In genomic region chr16:47460755-47461597, GRCh38 we compare ENCODE assay signal across 8 cellular contexts.
DNase-seq lines count a peak whose midpoint lies in the region; ATAC-seq lines count a peak whose summit lies in the region.

ITFG1 (minus strand) TSS chr16:47461063; CDS start chr16:47461045, 18 bp downstream.
PHKB (plus strand) TSS chr16:47461331; CDS start chr16:47461351, 20 bp downstream.

- H3K27ac ChIP-seq in effector memory CD4-positive, alpha-beta T cell (ENCODE audit: insufficient read depth, low read length, poor library complexity, severe bottlenecking): peak within 1 kb of the TSS; percentile 74

- H3K9me3 ChIP-seq in effector memory CD4-positive, alpha-beta T cell (ENCODE audit: control insufficient read depth, low read length): no peaks in the 10 kb centered on the region

- H3K36me3 ChIP-seq in effector memory CD4-positive, alpha-beta T cell (ENCODE audit: control insufficient read depth, insufficient read depth, low read length): no peaks in the 10 kb centered on the region

- peak within 1 kb of the TSS; percentile 71 for H3K4me3 ChIP-seq in effector memory CD4-positive, alpha-beta T cell (ENCODE audit: insufficient read depth, low read depth, low read length, poor library complexity, severe bottlenecking)

- H3K27me3 ChIP-seq in effector memory CD4-positive, alpha-beta T cell (replicated peaks; ENCODE audit: control insufficient read depth, insufficient read depth, low read length, poor library complexity, severe bottlenecking): no peaks in the 10 kb centered on the region

- peaks cover 21% of the 10 kb centered on the region for H3K4me1 ChIP-seq in effector memory CD4-positive, alpha-beta T cell (ENCODE audit: control insufficient read depth, insufficient read depth, low read length, poor library complexity, severe bottlenecking)

- ATAC-seq in GM19452 (IDR thresholded peaks at IDR 0.05; ENCODE audit: unreplicated experiment) (peak; percentile 75), HG03575 (IDR thresholded peaks at IDR 0.05; ENCODE audit: extremely low read depth, insufficient number of reproducible peaks, low FRiP score, unreplicated experiment) (peak; percentile 41)

- DNase-seq in CMK (ENCODE audit: low read depth) (peak; percentile 87), medulla oblongata (ENCODE audit: extremely low spot score) (peak; percentile 82)
- DNase-seq in NK-92 treated with Interleukin-12 subunit alpha and Interleukin-12 subunit beta, amount 100 ng/mL, for 24 hours (lab: John Stamatoyannopoulos, UW): peak; percentile 84
- DNase-seq in activated CD8-positive, alpha-beta memory T cell treated with anti-CD3 and anti-CD28 coated beads for 4 hours (ENCODE audit: low read depth in 2 of 2): peak; percentile 88 to 89
- DNase-seq in effector memory CD4-positive, alpha-beta T cell: peak; percentile 88 to 95 (median 92)
- DNase-seq in stimulated activated CD4-positive, alpha-beta T cell treated with anti-CD3 and anti-CD28 coated beads, TNF-alpha, amount 100 ng/mL, for 48 hours (ENCODE audit: low read depth in 3 of 3): peak; percentile 90 to 92 (median 91)

Comparison
In these comparisons a context has a peak if more than half of its experiments do, and no peak if none do; other contexts are left out.
1. Peak in every context shown above with its lines: DNase-seq, ATAC-seq, H3K4me3 ChIP-seq and H3K27ac ChIP-seq.